In the genomic region with DNA sequence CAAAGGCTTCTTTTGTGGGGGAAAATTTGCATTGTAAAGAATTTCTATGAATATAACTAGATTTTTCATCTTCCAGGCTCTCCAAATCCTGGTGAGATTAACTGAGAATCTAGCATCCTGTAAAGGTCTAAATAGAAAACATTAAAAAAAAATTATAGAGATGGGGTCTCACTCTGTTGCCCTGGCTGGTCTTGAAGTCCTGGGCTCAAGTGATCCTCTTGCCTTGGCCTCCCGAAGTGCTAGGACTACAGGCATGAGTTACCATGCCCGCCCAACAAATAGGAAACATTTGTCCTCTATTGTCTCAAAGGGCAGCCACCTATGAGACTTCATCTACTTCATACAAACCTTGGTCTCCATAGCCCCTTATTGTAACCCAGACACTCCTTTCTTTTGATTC, we compare ENCODE assay signal across 15 cellular contexts. TPM values are rescaled to one million over a fixed set of nuclear protein-coding genes. Genes with fewer than 3 reads are reported as not detected.
DNase-seq lines count a peak whose midpoint lies in the region; ATAC-seq and TF ChIP-seq lines count a peak whose summit lies in the region.
"Had no signal": no experiment of that assay in that cellular context is flagged by ENCODE, and none has a peak within 500 bp of the region (broad histone marks: within the 10 kb centered on the region; RNA-seq: fewer than 3 reads in every experiment).

No MANE protein-coding gene starts in this region.

- peak overlapping the region; percentile 52 for H3K27ac Mint-ChIP-seq in T-helper 1 cell treated with Interleukin-12 subunit alpha and Interleukin-12 subunit beta and Interleukin-4 antibody, amounts not matched to agents 30 μg/mL and 1 μg/mL, for 36 hours
- H3K27ac Mint-ChIP-seq in GM23338 (no peak overlapping the region), activated B cell treated with CpG ODN at 0.5 μM for 24 hours (peak overlapping the region; percentile 7), naive B cell (peak overlapping the region in 4 of 6 donors; percentile 19 to 41 (median 40)), H9 (peak overlapping the region in 1 of 3 experiments; percentile 29; a peak in 1 of 7 replicates)
- H3K27ac Mint-ChIP-seq: CD4-positive, alpha-beta memory T cell had no signal

- no peaks in the 10 kb centered on the region for H3K9me3 Mint-ChIP-seq in T-helper 1 cell treated with Interleukin-12 subunit alpha and Interleukin-12 subunit beta and Interleukin-4 antibody, amounts not matched to agents 30 μg/mL and 1 μg/mL, for 36 hours
- H3K9me3 Mint-ChIP-seq in GM23338 (no peaks in the 10 kb centered on the region), activated B cell treated with CpG ODN at 0.5 μM for 24 hours (no peaks in the 10 kb centered on the region), naive B cell (peaks cover 0 to 2% (median 0%) of the 10 kb centered on the region in 7 donors), H9 (no peaks in the 10 kb centered on the region)
- H3K9me3 Mint-ChIP-seq: IgD-negative memory B cell had no signal

- H2BK12ac ChIP-seq in H9 (ENCODE audit: insufficient read length, low read depth, low read length), result no peak overlapping the region

- no peak overlapping the region for H4K5ac ChIP-seq in H9 (ENCODE audit: insufficient read length, low read depth, low read length)

- H3K4me1 ChIP-seq in GM23338 (ENCODE audit: insufficient read depth) (no peaks in the 10 kb centered on the region), H9 (ENCODE audit: insufficient read depth, low read length) (no peaks in the 10 kb centered on the region)

- H2BK5ac ChIP-seq in H9 (ENCODE audit: insufficient read length, low read length), result no peak overlapping the region

- intact Hi-C loops in activated B cell treated with CpG ODN at 0.5 μM for 24 hours (cut with micrococcal nuclease), result no loop called here

- H3K23me2 ChIP-seq in H9 (ENCODE audit: insufficient read length, low read depth, low read length, poor library complexity, severe bottlenecking), result no peaks in the 10 kb centered on the region

- no peak overlapping the region for H3K56ac ChIP-seq in H9 (ENCODE audit: insufficient read length, low read depth, low read length)

- no peak overlapping the region for H3K18ac ChIP-seq in H9 (ENCODE audit: insufficient read length, low read depth, low read length)

- H3K23ac ChIP-seq in H9 (ENCODE audit: insufficient read length, low read depth, low read length), result no peak overlapping the region

- no peak overlapping the region for H3K27ac ChIP-seq in GM23338 (ENCODE audit: low read depth)
- H3K27ac ChIP-seq in H9 (ENCODE audit: insufficient read length, low read depth, low read length), result no peak overlapping the region
- H3K27ac ChIP-seq: 22Rv1 had no signal

- no peak overlapping the region for H2BK20ac ChIP-seq in H9 (ENCODE audit: low read depth, low read length, poor library complexity, severe bottlenecking)

- no peak overlapping the region for H3T11ph ChIP-seq in H9 (ENCODE audit: low read length)

- no peak overlapping the region for H2BK15ac ChIP-seq in H9 (ENCODE audit: low read depth, low read length)

- no peak overlapping the region for H4K8ac ChIP-seq in H9 (replicated peaks; ENCODE audit: insufficient read length, low read depth, low read length)

- no peak overlapping the region for H3K4me3 ChIP-seq in GM23338

- no peaks in the 10 kb centered on the region for H3K36me3 ChIP-seq in GM23338 (ENCODE audit: insufficient read depth)

- H3K79me2 ChIP-seq in GM23338 (replicated peaks; ENCODE audit: insufficient read depth) (no peaks in the 10 kb centered on the region), H9 (ENCODE audit: insufficient read depth, low read length) (no peaks in the 10 kb centered on the region)

- CTCF ChIA-PET in activated B cell treated with CpG ODN at 0.5 μM for 24 hours (lab: Charles Lee), result no interaction called here

- no peaks in the 10 kb centered on the region for H3K9me2 ChIP-seq in GM23338 (ENCODE audit: insufficient read depth)

- no peak overlapping the region for H2AK5ac ChIP-seq in H9 (ENCODE audit: insufficient read length, low read length)

- no CpG with 5 or more reads among the region's 2 CpGs for WGBS in H9 (ENCODE audit: extremely low coverage, insufficient read length, low lambda C conversion rate)

- TF ChIP-seq CTCF in GM23338 (conservative IDR thresholded peaks at IDR 0.05; ENCODE audit: low read depth in 2 of 2) (no peak), activated B cell treated with CpG ODN at 0.5 μM for 24 hours (IDR thresholded peaks at IDR 0.05) (no peak), H9 (conservative IDR thresholded peaks at IDR 0.05) (no peak)

- H4K91ac ChIP-seq in H9 (ENCODE audit: insufficient read length, low read depth, low read length), result no peak overlapping the region

- no peaks in the 10 kb centered on the region for H3K79me1 ChIP-seq in H9 (ENCODE audit: insufficient read depth, low read depth, low read length, poor library complexity, severe bottlenecking)

- H3K4me2 ChIP-seq in GM23338 (no peak overlapping the region), H9 (ENCODE audit: insufficient read depth, insufficient read length, low read length) (no peak overlapping the region)

- H2BK120ac ChIP-seq in H9 (ENCODE audit: low read depth, low read length, poor library complexity, severe bottlenecking), result no peak overlapping the region

- H3K9me3 ChIP-seq in H9 (ENCODE audit: control insufficient read depth, low read depth, low read length), result no peaks in the 10 kb centered on the region

- H3K27me3 ChIP-seq in GM23338 (ENCODE audit: insufficient read depth), result no peaks in the 10 kb centered on the region
- H3K27me3 ChIP-seq in H9 (ENCODE audit: insufficient read depth, low read length), result no peaks in the 10 kb centered on the region

- DNase-seq in T-helper 1 cell, result no peak
- no peak for DNase-seq in GM23338 (ENCODE audit: low spot score)
- DNase-seq in activated B cell treated with CpG ODN at 0.5 μM for 24 hours, result no peak
- no peak for DNase-seq in naive B cell
- DNase-seq in H9, result no peak
- DNase-seq: AML-193; C1 segment of cervical spinal cord; CD4-positive, alpha-beta memory T cell; DMS79; EL had no signal

- H2AFZ ChIP-seq in GM23338 (0 out of 2 replicates have a peak overlapping the region, but pooled peaks have one; percentile 16), H9 (ENCODE audit: low read length) (no peak overlapping the region)

- ATAC-seq in GM23338 (no peak), activated B cell treated with CpG ODN at 0.5 μM for 24 hours (ENCODE audit: low read depth) (no peak), naive B cell (ENCODE audit: low read depth in 2 of 2) (no peak), HG02588 (IDR thresholded peaks at IDR 0.05; ENCODE audit: unreplicated experiment) (no peak), GM18505 (IDR thresholded peaks at IDR 0.05; ENCODE audit: unreplicated experiment) (no peak)

- no peaks in the 10 kb centered on the region for H4K20me1 ChIP-seq in GM23338 (replicated peaks; ENCODE audit: insufficient read depth)
- no peaks in the 10 kb centered on the region for H4K20me1 ChIP-seq in H9 (ENCODE audit: control insufficient read depth, insufficient read depth, insufficient read length)

- no peaks in the 10 kb centered on the region for H3K27me3 Mint-ChIP-seq in T-helper 1 cell treated with Interleukin-12 subunit alpha and Interleukin-12 subunit beta and Interleukin-4 antibody, amounts not matched to agents 30 μg/mL and 1 μg/mL, for 36 hours (ENCODE audit: low read depth)
- H3K27me3 Mint-ChIP-seq in GM23338 (ENCODE audit: insufficient read depth, low read depth, poor library complexity) (peaks cover 3% of the 10 kb centered on the region), activated B cell treated with CpG ODN at 0.5 μM for 24 hours (no peaks in the 10 kb centered on the region), naive B cell (no peaks in the 10 kb centered on the region), H9 (ENCODE audit: low read depth) (no peaks in the 10 kb centered on the region)
- H3K27me3 Mint-ChIP-seq: CD4-positive, alpha-beta memory T cell; IgD-negative memory B cell had no signal

- H3K4me1 Mint-ChIP-seq in T-helper 1 cell treated with Interleukin-12 subunit alpha and Interleukin-12 subunit beta and Interleukin-4 antibody, amounts not matched to agents 30 μg/mL and 1 μg/mL, for 36 hours (ENCODE audit: low read depth), result peaks cover 24% of the 10 kb centered on the region
- H3K4me1 Mint-ChIP-seq in GM23338 (no peaks in the 10 kb centered on the region), activated B cell treated with CpG ODN at 0.5 μM for 24 hours (peaks cover 56% of the 10 kb centered on the region), naive B cell (peaks cover 28 to 64% (median 41%) of the 10 kb centered on the region in 3 donors), H9 (no peaks in the 10 kb centered on the region)

- no peak overlapping the region for H3K9ac ChIP-seq in H9 (ENCODE audit: extremely low read depth, insufficient read length, low read length)

- no peaks in the 10 kb centered on the region for H3F3A ChIP-seq in GM23338 (replicated peaks; ENCODE audit: low read depth)

- POLR2A ChIA-PET in activated B cell treated with CpG ODN at 0.5 μM for 24 hours (lab: Charles Lee), result no interaction called here

- no peak overlapping the region for H3K14ac ChIP-seq in H9 (ENCODE audit: insufficient read depth, low read length)

- no peak overlapping the region for H3K4ac ChIP-seq in H9 (ENCODE audit: low read depth, low read length)

- TF ChIP-seq POLR2A in GM18505 (IDR thresholded peaks at IDR 0.05; ENCODE audit: borderline replicate concordance, extremely low read depth, insufficient read depth, insufficient read length), result no peak

- no peak overlapping the region for H3K4me3 Mint-ChIP-seq in T-helper 1 cell treated with Interleukin-12 subunit alpha and Interleukin-12 subunit beta and Interleukin-4 antibody, amounts not matched to agents 30 μg/mL and 1 μg/mL, for 36 hours
- H3K4me3 Mint-ChIP-seq in GM23338 (no peak overlapping the region), activated B cell treated with CpG ODN at 0.5 μM for 24 hours (no peak overlapping the region), naive B cell (peak overlapping the region in 2 of 8 donors; percentile 24 to 25), H9 (no peak overlapping the region)
- H3K4me3 Mint-ChIP-seq: CD4-positive, alpha-beta memory T cell; IgD-negative memory B cell had no signal

- H3K36me3 Mint-ChIP-seq in T-helper 1 cell treated with Interleukin-12 subunit alpha and Interleukin-12 subunit beta and Interleukin-4 antibody, amounts not matched to agents 30 μg/mL and 1 μg/mL, for 36 hours (ENCODE audit: low read depth), result no peaks in the 10 kb centered on the region
- H3K36me3 Mint-ChIP-seq in GM23338 (ENCODE audit: low read depth) (no peaks in the 10 kb centered on the region), activated B cell treated with CpG ODN at 0.5 μM for 24 hours (ENCODE audit: low read depth) (no peaks in the 10 kb centered on the region), naive B cell (no peaks in the 10 kb centered on the region), H9 (ENCODE audit: insufficient read depth in 1 of 3, low read depth in 3 of 3) (no peaks in the 10 kb centered on the region)
- H3K36me3 Mint-ChIP-seq: CD4-positive, alpha-beta memory T cell; IgD-negative memory B cell had no signal

TF ChIP-seq in GM23338, 12 proteins besides CTCF, POLR2A, EP300 and RAD21 (continues in another document):
- TF ChIP-seq JUNB (IDR thresholded peaks at IDR 0.05; ENCODE audit: unreplicated experiment), result no peak

RNA-seq across cellular contexts. Expression of gene NCOA3, which starts 25.2 kb away (rescaled TPM):
- 20.6 and 25.8 TPM in 2 replicates for total RNA-seq in GM23338 (2014; rRNA removed; shearing (Covaris generic))
- polyA plus RNA-seq in GM23338 (2016; fragmentation: Nextera tagmentation; extraction: Ambion mirVana), result 6.6 and 6.7 TPM in 2 replicates
- total RNA-seq in activated B cell treated with CpG ODN at 0.5 μM for 24 hours, result 186 and 187 TPM in 2 replicates
- 10 to 100 TPM; 22.7 to 70.9 (median 54.1) TPM for polyA plus RNA-seq in naive B cell (ENCODE audit: low read depth in 6 of 6)
- total RNA-seq in H9 (2021), result 22.3 and 23.3 TPM in 2 replicates
